ENCODE assay signal across 10 cellular contexts in the genomic region with DNA sequence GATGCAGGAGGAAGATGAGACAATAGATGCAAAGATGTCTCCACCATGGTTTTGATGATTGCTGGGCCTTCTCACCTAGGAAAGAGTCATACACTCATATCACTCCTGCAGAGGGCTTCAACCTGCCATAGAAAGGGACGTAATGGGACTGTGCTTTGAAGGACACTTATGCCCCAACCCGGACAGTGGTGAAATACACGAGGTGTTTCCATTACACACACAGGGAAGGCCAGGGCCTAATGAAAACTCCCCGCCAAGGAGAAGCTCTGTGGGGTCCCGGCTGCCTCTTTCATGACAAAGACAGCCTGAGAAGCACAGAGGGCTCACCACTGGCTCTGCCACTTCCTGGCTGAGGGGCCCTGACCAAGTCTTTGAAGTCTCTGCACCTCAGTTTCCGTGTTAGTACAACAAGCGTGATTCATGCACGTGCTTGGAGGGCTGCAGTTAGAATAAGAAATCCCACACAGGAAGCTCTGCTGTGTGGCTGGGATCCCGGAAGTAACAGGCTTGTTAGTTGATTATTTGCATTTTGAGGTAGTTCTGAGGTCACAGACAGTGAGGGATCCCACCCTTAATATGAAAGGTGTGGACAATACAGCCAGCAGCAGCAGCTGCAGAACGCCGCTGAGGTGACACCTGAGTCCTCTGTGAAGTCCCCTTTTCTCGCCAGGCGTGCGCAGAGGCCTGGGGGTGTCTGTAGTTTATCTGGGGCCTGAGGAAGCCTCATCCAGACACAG.
DNase-seq lines count a peak whose midpoint lies in the region; ATAC-seq and TF ChIP-seq lines count a peak whose summit lies in the region.
"Had no signal": no experiment of that assay in that cellular context is flagged by ENCODE, and none has a peak within 500 bp of the region (broad histone marks: within the 10 kb centered on the region; RNA-seq: fewer than 3 reads in every experiment).

No MANE protein-coding gene starts in this region.

- H3K4me3 ChIP-seq in right atrium auricular region = no peak overlapping the region
- H3K4me3 ChIP-seq in neural progenitor cell = no peak overlapping the region
- H3K4me3 ChIP-seq in A673 (ENCODE audit: low read depth, low read length, poor library complexity, severe bottlenecking) = no peak overlapping the region
- H3K4me3 ChIP-seq: A549 had no signal

- no peak overlapping the region for H3K4me3 Mint-ChIP-seq in neural progenitor cell
- H3K4me3 Mint-ChIP-seq: neural crest cell had no signal

- BruUV-seq in A673 (replicated peaks; lab: Mats Ljungman, UMichigan) = no TSS peak

- CTCF ChIA-PET in A673 (lab: Charles Lee) = no interaction called here

- TF ChIP-seq CTCF in right atrium auricular region (IDR thresholded peaks at IDR 0.05) (no peak), neural progenitor cell (IDR thresholded peaks at IDR 0.05) (no peak), A673 (conservative IDR thresholded peaks at IDR 0.05; ENCODE audit: low read depth, low read length) (no peak)

- in situ Hi-C loops in KBM-7 (cut with MboI; ENCODE audit: low pct_unique_long_range_greater_than_20kb, low sequenced_read_pairs) = no loop called here

- POLR2A ChIA-PET in A673 (lab: Charles Lee; ENCODE audit: low non-redundant PET) = no interaction called here

- no peaks in the 10 kb centered on the region for H3K36me3 ChIP-seq in right atrium auricular region
- H3K36me3 ChIP-seq in neural progenitor cell = no peaks in the 10 kb centered on the region
- no peaks in the 10 kb centered on the region for H3K36me3 ChIP-seq in A673 (ENCODE audit: insufficient read depth, low read length, poor library complexity, severe bottlenecking)

- no peaks in the 10 kb centered on the region for H3K4me1 ChIP-seq in right atrium auricular region
- H3K4me1 ChIP-seq in neural progenitor cell = no peaks in the 10 kb centered on the region
- no peaks in the 10 kb centered on the region for H3K4me1 ChIP-seq in A673 (ENCODE audit: insufficient read depth, low read length, poor library complexity, severe bottlenecking)
- H3K4me1 ChIP-seq: A549 had no signal

- H3K4me2 ChIP-seq in neural progenitor cell = no peak overlapping the region
- H3K4me2 ChIP-seq: A549 had no signal

- no peak overlapping the region for H3K27ac Mint-ChIP-seq in neural progenitor cell

- H3K9me3 ChIP-seq in right atrium auricular region (no peaks in the 10 kb centered on the region), neural progenitor cell (ENCODE audit: low read depth) (no peaks in the 10 kb centered on the region), A673 (ENCODE audit: low read depth, low read length, poor library complexity, severe bottlenecking) (no peaks in the 10 kb centered on the region)
- H3K9me3 ChIP-seq: A549 had no signal

- H3K4me1 Mint-ChIP-seq in neural progenitor cell = peaks cover 19% of the 10 kb centered on the region

- peak overlapping the region; percentile 34 for H2AFZ ChIP-seq in neural progenitor cell (replicated peaks)

- H3K27me3 Mint-ChIP-seq in neural progenitor cell (ENCODE audit: insufficient read depth, low read depth) = peaks cover 5% of the 10 kb centered on the region

- H4K20me1 ChIP-seq in neural progenitor cell (ENCODE audit: low read depth) = no peaks in the 10 kb centered on the region

- no peak for ATAC-seq in Right ventricle myocardium superior (ENCODE audit: poor library complexity)
- ATAC-seq in HG02588 (IDR thresholded peaks at IDR 0.05; ENCODE audit: unreplicated experiment) = no peak
- ATAC-seq: A549 had no signal

- H3K36me3 Mint-ChIP-seq in neural progenitor cell = no peaks in the 10 kb centered on the region

- H3F3A ChIP-seq in neural progenitor cell (ENCODE audit: low read depth) = no peaks in the 10 kb centered on the region

- H3K27me3 ChIP-seq in right atrium auricular region = no peaks in the 10 kb centered on the region
- H3K27me3 ChIP-seq in neural progenitor cell = no peaks in the 10 kb centered on the region
- H3K27me3 ChIP-seq in A673 (replicated peaks; ENCODE audit: insufficient read depth, low read depth, low read length, poor library complexity) = no peaks in the 10 kb centered on the region

- no peak overlapping the region for H3K9ac ChIP-seq in neural progenitor cell

- no peaks in the 10 kb centered on the region for H3K79me2 ChIP-seq in neural progenitor cell (ENCODE audit: low read depth)

- peak; percentile 40 for DNase-seq in right atrium auricular region (ENCODE audit: low spot score)
- DNase-seq in Right ventricle myocardium superior = no peak
- peak; percentile 79 for DNase-seq in KBM-7
- peak; percentile 57 for DNase-seq in activated CD8-positive, alpha-beta memory T cell treated with anti-CD3 and anti-CD28 coated beads, Interleukin-2, amount 50 U/mL, for 4 hours
- no peak for DNase-seq in neural progenitor cell (ENCODE audit: low spot score)
- DNase-seq in mesenteric fat pad (ENCODE audit: low spot score) = no peak
- no peak for DNase-seq in A673 (ENCODE audit: low spot score)

- H3K9me3 Mint-ChIP-seq in neural progenitor cell = peaks cover 2% of the 10 kb centered on the region
- H3K9me3 Mint-ChIP-seq: neural crest cell had no signal

- H3K27ac ChIP-seq in right atrium auricular region = no peak overlapping the region
- H3K27ac ChIP-seq in neural progenitor cell = no peak overlapping the region
- H3K27ac ChIP-seq in A673 (ENCODE audit: low read depth, low read length, poor library complexity, severe bottlenecking) = no peak overlapping the region
- H3K27ac ChIP-seq: A549 had no signal

- intact Hi-C loops in Right ventricle myocardium superior (cut with DNase I) = no loop called here
- intact Hi-C loops in A673 (cut with micrococcal nuclease; ENCODE audit: unreplicated experiment) = no loop called here

Comparison
In these comparisons a context has a peak if more than half of its experiments do, and no peak if none do; other contexts are left out.
1. DNase-seq: peak in right atrium auricular region (single experiment), KBM-7 (single experiment) and activated CD8-positive, alpha-beta memory T cell treated with anti-CD3 and anti-CD28 coated beads, Interleukin-2, amount 50 U/mL, for 4 hours (single experiment); none in Right ventricle myocardium superior (single experiment), neural progenitor cell (single experiment), mesenteric fat pad (single experiment) and A673 (single experiment).